ENCODE assay signal across 14 cellular contexts in the genomic region with DNA sequence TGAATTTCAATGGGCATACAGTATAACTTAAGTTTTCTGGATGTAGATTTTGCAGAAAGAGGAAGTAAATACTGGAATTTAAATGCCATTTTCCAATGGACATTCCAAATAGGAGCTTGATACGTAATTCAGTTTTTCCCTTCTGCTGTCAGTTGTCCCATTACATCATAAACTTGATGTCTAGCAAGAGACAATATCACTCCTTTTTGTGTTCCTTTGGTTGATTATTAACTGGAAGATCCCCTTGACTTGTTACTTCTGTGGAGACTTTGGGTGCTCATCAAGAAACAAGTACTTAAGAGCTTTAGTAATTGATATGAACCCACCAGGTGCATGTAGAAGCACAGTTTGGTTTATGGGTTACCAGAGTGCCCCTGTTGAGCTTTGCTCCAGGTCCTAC.
DNase-seq lines count a peak whose midpoint lies in the region; ATAC-seq and TF ChIP-seq lines count a peak whose summit lies in the region.
"Had no signal": no experiment of that assay in that cellular context is flagged by ENCODE, and none has a peak within 500 bp of the region (broad histone marks: within the 10 kb centered on the region; RNA-seq: fewer than 3 reads in every experiment).

No MANE protein-coding gene starts in this region.

- H3K9me3 Mint-ChIP-seq in nephron progenitor cell: peaks cover 8% of the 10 kb centered on the region
- H3K9me3 Mint-ChIP-seq in mesothelial cell of epicardium: no peaks in the 10 kb centered on the region

- no peaks in the 10 kb centered on the region for H3K27me3 ChIP-seq in tibial artery
- H3K27me3 ChIP-seq: adrenal gland, gastrocnemius medialis, ovary had no signal

- ATAC-seq in HG02759 (IDR thresholded peaks at IDR 0.05; ENCODE audit: unreplicated experiment): peak; percentile 63
- ATAC-seq: gastrocnemius medialis had no signal

- peaks cover 3% of the 10 kb centered on the region for H3K27me3 Mint-ChIP-seq in nephron progenitor cell (ENCODE audit: low read depth, poor library complexity)
- H3K27me3 Mint-ChIP-seq in mesothelial cell of epicardium (ENCODE audit: low read depth): no peaks in the 10 kb centered on the region

- TF ChIP-seq CTCF in tibial artery (IDR thresholded peaks at IDR 0.05) (no peak), nephron progenitor cell (IDR thresholded peaks at IDR 0.05) (no peak), mesothelial cell of epicardium (IDR thresholded peaks at IDR 0.05; ENCODE audit: unreplicated experiment) (no peak)

- DNase-seq in NCI-H2107 treated with DMSO at 0.1 percent for 48 hours (lab: John Stamatoyannopoulos, UW; ENCODE audit: unreplicated experiment) (peak; percentile 65), NCI-H2107 (lab: John Stamatoyannopoulos, UW) (no peak), NCI-H1105 treated with DMSO at 0.1 percent for 48 hours (lab: John Stamatoyannopoulos, UW) (peak; percentile 52), tibial artery (no peak), nephron progenitor cell (no peak), mesothelial cell of epicardium (ENCODE audit: low spot score in 2 of 2, unreplicated experiment in 2 of 2) (no peak), T-helper 1 cell (no peak)
- DNase-seq: activated CD4-positive, alpha-beta T cell treated with anti-CD3 and anti-CD28 coated beads, Interleukin-2, amount 50 U/mL, for 48 hours; gastrocnemius medialis; Kasumi-1; ovary; stimulated activated naive CD8-positive, alpha-beta T cell treated with anti-CD3 and anti-CD28 coated beads, Interleukin-15, Interleukin-2, amounts not matched to agents 100 U/mL and 50 U/mL, for 24 hours had no signal

- H3K9me3 ChIP-seq in tibial artery: no peaks in the 10 kb centered on the region
- H3K9me3 ChIP-seq: adrenal gland, gastrocnemius medialis, ovary had no signal

- peaks cover 10% of the 10 kb centered on the region for H3K4me1 Mint-ChIP-seq in nephron progenitor cell
- peaks cover 20% of the 10 kb centered on the region for H3K4me1 Mint-ChIP-seq in mesothelial cell of epicardium

- intact Hi-C loops in tibial artery (cut with DNase I; ENCODE audit: low total_unique reads): no loop called here

- H3K27ac ChIP-seq in tibial artery: peak overlapping the region; percentile 21 to 53
- H3K27ac ChIP-seq: adrenal gland, ovary had no signal

- H3K27ac Mint-ChIP-seq in nephron progenitor cell (no peak overlapping the region), mesothelial cell of epicardium (no peak overlapping the region)

- H3K36me3 ChIP-seq in tibial artery: no peaks in the 10 kb centered on the region
- H3K36me3 ChIP-seq: adrenal gland, gastrocnemius medialis, ovary had no signal

- H3K4me3 ChIP-seq in tibial artery: no peak overlapping the region
- H3K4me3 ChIP-seq: adrenal gland, ovary had no signal

- H3K4me3 Mint-ChIP-seq in nephron progenitor cell (no peak overlapping the region), mesothelial cell of epicardium (no peak overlapping the region)

- H3K4me1 ChIP-seq in tibial artery: peaks cover 0 to 87% (median 38%) of the 10 kb centered on the region in 4 donors

- H3K36me3 Mint-ChIP-seq in nephron progenitor cell (ENCODE audit: low read depth) (no peaks in the 10 kb centered on the region), mesothelial cell of epicardium (no peaks in the 10 kb centered on the region)

Comparison
In these comparisons a context has a peak if more than half of its experiments do, and no peak if none do; other contexts are left out.
1. DNase-seq: peak in NCI-H2107 treated with DMSO at 0.1 percent for 48 hours (single experiment) and NCI-H1105 treated with DMSO at 0.1 percent for 48 hours (single experiment); none in NCI-H2107 (single experiment), tibial artery (0 of 2), nephron progenitor cell (single experiment), mesothelial cell of epicardium (0 of 2) and T-helper 1 cell (0 of 5).